18 cellular contexts compared by ENCODE assay signal in the genomic region with DNA sequence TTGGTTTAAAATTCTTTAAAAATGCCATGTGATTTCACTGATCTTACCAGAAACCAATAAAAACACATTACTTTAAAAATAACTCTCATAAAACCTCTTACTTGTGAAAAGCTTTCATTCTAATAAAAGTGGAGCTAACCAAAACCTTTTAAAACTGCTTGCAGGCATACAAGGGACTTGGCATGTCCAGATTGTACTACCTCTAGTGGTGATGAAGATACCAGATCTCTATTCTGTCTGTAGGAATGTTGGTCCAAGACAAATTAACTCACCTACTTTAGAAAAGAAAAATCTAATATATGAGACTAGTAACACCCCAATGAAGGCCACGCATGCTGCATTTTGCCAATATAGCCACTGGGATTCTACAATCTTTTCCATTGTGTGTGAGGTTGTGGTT.
A peak's percentile ranks its signal among the peaks of the same experiment; 100 is the strongest.
DNase-seq lines count a peak whose midpoint lies in the region; ATAC-seq, FAIRE-seq and TF ChIP-seq lines count a peak whose summit lies in the region.
"Had no signal": no experiment of that assay in that cellular context is flagged by ENCODE, and none has a peak within 500 bp of the region (broad histone marks: within the 10 kb centered on the region; RNA-seq: fewer than 3 reads in every experiment).

No MANE protein-coding gene starts in this region.

- H3K27me3 ChIP-seq in liver (ENCODE audit: control insufficient read depth in 4 of 4, insufficient read depth in 4 of 4, low read length in 3 of 4), result no peaks in the 10 kb centered on the region
- H3K27me3 ChIP-seq in HepG2 (ENCODE audit: control insufficient read depth in 1 of 2, insufficient read depth in 2 of 2, low read length in 2 of 2), result no peaks in the 10 kb centered on the region
- no peaks in the 10 kb centered on the region for H3K27me3 ChIP-seq in hepatocyte
- H3K27me3 ChIP-seq in vagina, result no peaks in the 10 kb centered on the region
- H3K27me3 ChIP-seq: BE2C had no signal

- H3K4me3 ChIP-seq in liver (ENCODE audit: low read depth in 1 of 3, low read length in 3 of 3) (no peak overlapping the region), HepG2 (replicated peaks in 1 of 3; ENCODE audit: insufficient read depth in 1 of 3, low read depth in 2 of 3, low read length in 3 of 3) (no peak overlapping the region), hepatocyte (no peak overlapping the region), vagina (no peak overlapping the region)
- H3K4me3 ChIP-seq: HAP-1 had no signal

- BruUV-seq in HepG2 (replicated peaks; lab: Mats Ljungman, UMichigan), result no TSS peak

- H3K36me3 ChIP-seq in liver (ENCODE audit: control insufficient read depth in 4 of 4, insufficient read depth in 3 of 4, low read depth in 1 of 4, low read length in 3 of 4) (no peaks in the 10 kb centered on the region), HepG2 (replicated peaks in 1 of 2; ENCODE audit: control insufficient read depth in 1 of 2, insufficient read depth in 2 of 2, low read length in 2 of 2) (no peaks in the 10 kb centered on the region), hepatocyte (replicated peaks; ENCODE audit: insufficient read depth, low read depth) (no peaks in the 10 kb centered on the region), vagina (no peaks in the 10 kb centered on the region)
- H3K36me3 ChIP-seq: BE2C, HAP-1 had no signal

- TF ChIP-seq CTCF in liver (IDR thresholded peaks at IDR 0.05; ENCODE audit: low read depth, low read length, missing input control), result peak; percentile 12
- no peak for TF ChIP-seq CTCF in HepG2 (CRISPR knock-in tag; IDR thresholded peaks at IDR 0.05)
- TF ChIP-seq CTCF in hepatocyte (IDR thresholded peaks at IDR 0.05; ENCODE audit: poor library complexity), result no peak
- TF ChIP-seq CTCF in vagina (IDR thresholded peaks at IDR 0.05), result no peak

- H3K9me3 ChIP-seq in liver (ENCODE audit: control insufficient read depth in 4 of 4, low read length in 3 of 4) (peaks cover 0 to 3% (median 0%) of the 10 kb centered on the region in 4 donors), HepG2 (ENCODE audit: low read length) (peaks cover 15% of the 10 kb centered on the region), hepatocyte (ENCODE audit: low read depth) (no peaks in the 10 kb centered on the region), vagina (no peaks in the 10 kb centered on the region)
- H3K9me3 ChIP-seq: BE2C, HAP-1 had no signal

- H4K20me1 ChIP-seq in HepG2 (ENCODE audit: insufficient read depth, low read length) (no peaks in the 10 kb centered on the region), hepatocyte (ENCODE audit: insufficient read depth, poor library complexity, severe bottlenecking) (no peaks in the 10 kb centered on the region)

- DNase-seq in HepG2 (ENCODE audit: low spot score) (no peak), hepatocyte (ENCODE audit: low spot score) (no peak), vagina (ENCODE audit: extremely low spot score in 2 of 2) (no peak), NCI-H1436 (lab: John Stamatoyannopoulos, UW) (no peak), DMS79 treated with DMSO at 0.1 percent for 48 hours (lab: John Stamatoyannopoulos, UW) (no peak), ureter (ENCODE audit: low spot score) (no peak)
- DNase-seq: 8988T; BE2C; CD4-positive, alpha-beta memory T cell; DMS53; KBM-7 had no signal

- TF ChIP-seq RAD21 in liver (IDR thresholded peaks at IDR 0.05) (peak; percentile 44 to 67), HepG2 (CRISPR knock-in tag; IDR thresholded peaks at IDR 0.05) (no peak)

- H3K79me2 ChIP-seq in HepG2 (ENCODE audit: insufficient read depth, low read length) (no peaks in the 10 kb centered on the region), hepatocyte (no peaks in the 10 kb centered on the region)

- TF ChIP-seq POLR2A in HepG2 (IDR thresholded peaks at IDR 0.05; ENCODE audit: insufficient read depth in 1 of 2, low read depth in 2 of 2, low read length in 2 of 2) (no peak), vagina (IDR thresholded peaks at IDR 0.05) (no peak)

- TF ChIP-seq EP300 in HepG2 (IDR thresholded peaks at IDR 0.05; ENCODE audit: low read depth in 2 of 2, low read length in 2 of 2) (no peak), HepG2 (CRISPR knock-in tag; IDR thresholded peaks at IDR 0.05; ENCODE audit: borderline replicate concordance) (no peak)

- H3K4me2 ChIP-seq in HepG2 (ENCODE audit: low read depth, low read length) (no peak overlapping the region), hepatocyte (no peak overlapping the region)

- ATAC-seq in HepG2, result no peak

- no peaks in the 10 kb centered on the region for H3K9me2 ChIP-seq in hepatocyte (replicated peaks; ENCODE audit: insufficient read depth)

- no peak overlapping the region for H2AFZ ChIP-seq in HepG2 (ENCODE audit: low read length)
- H2AFZ ChIP-seq in hepatocyte, result no peak overlapping the region

- H3K4me1 ChIP-seq in liver (ENCODE audit: control insufficient read depth in 4 of 4, insufficient read depth in 4 of 4, low read length in 3 of 4) (no peaks in the 10 kb centered on the region), HepG2 (ENCODE audit: insufficient read depth, low read length) (no peaks in the 10 kb centered on the region), hepatocyte (ENCODE audit: insufficient read depth) (no peaks in the 10 kb centered on the region), vagina (peaks cover 5% of the 10 kb centered on the region)
- H3K4me1 ChIP-seq: BE2C had no signal

- no peak overlapping the region for H3K27ac ChIP-seq in liver (ENCODE audit: low read depth in 1 of 2, low read length in 2 of 2)
- H3K27ac ChIP-seq in HepG2 (ENCODE audit: extremely low read length, insufficient read depth, low read length), result no peak overlapping the region
- peak overlapping the region; percentile 15 for H3K27ac ChIP-seq in hepatocyte
- H3K27ac ChIP-seq in vagina, result peak overlapping the region; percentile 45

- POLR2A ChIA-PET in HepG2 (lab: Yijun Ruan, JAX), result no interaction called here

- FAIRE-seq in HepG2 (lab: Jason Lieb, UNC) (no peak), endometrium (lab: Jason Lieb, UNC) (peak; percentile 96)
- FAIRE-seq: G401.6, GM12891, GM19239, HTR-8/SVneo had no signal

- CTCF ChIA-PET in HepG2 (lab: Yijun Ruan, JAX; ENCODE audit: low intra/inter-chr PET ratio, low total read pairs), result no interaction called here

- 89% methylated on average over 1 of the region's 1 CpG for WGBS in liver
- 88% methylated on average over 1 of the region's 1 CpG for whole genome bisulfite sequencing in HepG2 (ENCODE audit: low lambda C conversion rate)
- 80% methylated on average over 1 of the region's 1 CpG for whole genome bisulfite sequencing in hepatocyte (ENCODE audit: low lambda C conversion rate, missing lambda C conversion rate)

- in situ Hi-C loops in HepG2 (cut with HindIII; ENCODE audit: extremely low pct_ligation_motif_present, low pct_unique_long_range_greater_than_20kb), result no loop called here

- H3K9ac ChIP-seq in liver (ENCODE audit: low read depth in 1 of 2, low read length in 2 of 2), result no peak overlapping the region
- no peak overlapping the region for H3K9ac ChIP-seq in HepG2 (ENCODE audit: insufficient read depth, low read depth, low read length)

- intact Hi-C loops in HepG2 (cut with micrococcal nuclease; ENCODE audit: unreplicated experiment) (no loop called here), vagina (cut with DNase I) (no loop called here)

TF ChIP-seq in liver, 16 proteins besides CTCF, POLR2A, EP300 and RAD21 (continues in another document):
- TF ChIP-seq HNF4G (IDR thresholded peaks at IDR 0.05), result no peak
- no peak for TF ChIP-seq TAF1 (conservative IDR thresholded peaks at IDR 0.05)
- no peak for TF ChIP-seq HNF4A (conservative IDR thresholded peaks at IDR 0.05)
- no peak for TF ChIP-seq GABPA (IDR thresholded peaks at IDR 0.05 in 1 of 2, conservative IDR thresholded peaks at IDR 0.05 in 1 of 2)
- TF ChIP-seq RXRA (IDR thresholded peaks at IDR 0.05), result no peak
- TF ChIP-seq FOXA1 (IDR thresholded peaks at IDR 0.05), result no peak
- no peak for TF ChIP-seq NR2F2 (IDR thresholded peaks at IDR 0.05)
- no peak for TF ChIP-seq EGR1 (IDR thresholded peaks at IDR 0.05; ENCODE audit: low read depth in 2 of 2)
- no peak for TF ChIP-seq SP1 (IDR thresholded peaks at IDR 0.05)
- TF ChIP-seq, protein P1, sequence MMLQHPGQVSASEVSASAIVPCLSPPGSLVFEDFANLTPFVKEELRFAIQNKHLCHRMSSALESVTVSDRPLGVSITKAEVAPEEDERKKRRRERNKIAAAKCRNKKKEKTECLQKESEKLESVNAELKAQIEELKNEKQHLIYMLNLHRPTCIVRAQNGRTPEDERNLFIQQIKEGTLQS (IDR thresholded peaks at IDR 0.05), result no peak
- TF ChIP-seq, protein P2, sequence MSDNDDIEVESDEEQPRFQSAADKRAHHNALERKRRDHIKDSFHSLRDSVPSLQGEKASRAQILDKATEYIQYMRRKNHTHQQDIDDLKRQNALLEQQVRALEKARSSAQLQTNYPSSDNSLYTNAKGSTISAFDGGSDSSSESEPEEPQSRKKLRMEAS (IDR thresholded peaks at IDR 0.05), result no peak
- no peak for TF ChIP-seq FOXA2 (IDR thresholded peaks at IDR 0.05)
- TF ChIP-seq YY1 (IDR thresholded peaks at IDR 0.05), result no peak
- TF ChIP-seq JUND (IDR thresholded peaks at IDR 0.05), result no peak

TF ChIP-seq in HepG2, 621 proteins besides CTCF, POLR2A, EP300 and RAD21 (continues in another document):
- TF ChIP-seq ZNF10 (CRISPR knock-in tag; IDR thresholded peaks at IDR 0.05; ENCODE audit: borderline replicate concordance, low read depth) (no peak), ZBTB8A (CRISPR knock-in tag; IDR thresholded peaks at IDR 0.05; ENCODE audit: borderline replicate concordance, low read depth) (no peak), ZNF207 (IDR thresholded peaks at IDR 0.05; ENCODE audit: borderline replicate concordance) (no peak), ZNF468 (CRISPR knock-in tag; IDR thresholded peaks at IDR 0.05) (no peak), ZNF589 (CRISPR knock-in tag; conservative IDR thresholded peaks at IDR 0.05) (no peak), GTF2F1 (IDR thresholded peaks at IDR 0.05; ENCODE audit: low read length) (no peak), KDM4B (CRISPR knock-in tag; IDR thresholded peaks at IDR 0.05) (no peak)
- TF ChIP-seq, protein P3, sequence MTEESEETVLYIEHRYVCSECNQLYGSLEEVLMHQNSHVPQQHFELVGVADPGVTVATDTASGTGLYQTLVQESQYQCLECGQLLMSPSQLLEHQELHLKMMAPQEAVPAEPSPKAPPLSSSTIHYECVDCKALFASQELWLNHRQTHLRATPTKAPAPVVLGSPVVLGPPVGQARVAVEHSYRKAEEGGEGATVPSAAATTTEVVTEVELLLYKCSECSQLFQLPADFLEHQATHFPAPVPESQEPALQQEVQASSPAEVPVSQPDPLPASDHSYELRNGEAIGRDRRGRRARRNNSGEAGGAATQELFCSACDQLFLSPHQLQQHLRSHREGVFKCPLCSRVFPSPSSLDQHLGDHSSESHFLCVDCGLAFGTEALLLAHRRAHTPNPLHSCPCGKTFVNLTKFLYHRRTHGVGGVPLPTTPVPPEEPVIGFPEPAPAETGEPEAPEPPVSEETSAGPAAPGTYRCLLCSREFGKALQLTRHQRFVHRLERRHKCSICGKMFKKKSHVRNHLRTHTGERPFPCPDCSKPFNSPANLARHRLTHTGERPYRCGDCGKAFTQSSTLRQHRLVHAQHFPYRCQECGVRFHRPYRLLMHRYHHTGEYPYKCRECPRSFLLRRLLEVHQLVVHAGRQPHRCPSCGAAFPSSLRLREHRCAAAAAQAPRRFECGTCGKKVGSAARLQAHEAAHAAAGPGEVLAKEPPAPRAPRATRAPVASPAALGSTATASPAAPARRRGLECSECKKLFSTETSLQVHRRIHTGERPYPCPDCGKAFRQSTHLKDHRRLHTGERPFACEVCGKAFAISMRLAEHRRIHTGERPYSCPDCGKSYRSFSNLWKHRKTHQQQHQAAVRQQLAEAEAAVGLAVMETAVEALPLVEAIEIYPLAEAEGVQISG (CRISPR knock-in tag; IDR thresholded peaks at IDR 0.05), result no peak

Comparison
In these comparisons a context has a peak if more than half of its experiments do, and no peak if none do; other contexts are left out.
1. H3K27ac ChIP-seq: peak in hepatocyte (single experiment) and vagina (single experiment); none in liver (0 of 2) and HepG2 (single experiment).